In the genomic region with DNA sequence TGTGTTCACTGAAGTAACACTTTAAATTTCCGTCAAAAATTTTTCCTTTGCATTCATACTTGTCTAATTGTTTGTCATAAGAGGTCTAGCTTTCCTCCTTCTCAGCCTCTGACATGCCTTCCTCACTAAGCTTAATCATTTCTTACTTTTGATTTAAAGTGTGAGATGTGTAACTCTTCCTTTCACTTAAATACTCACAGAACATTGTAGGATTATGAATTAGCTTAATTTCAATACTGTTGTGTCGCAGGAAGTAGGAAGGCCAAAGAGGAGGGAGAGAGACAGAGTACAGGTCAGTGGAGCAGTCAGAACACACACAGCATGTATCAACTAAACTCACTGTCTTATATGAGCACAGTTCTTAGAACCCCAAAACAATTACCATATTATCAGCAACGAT, we compare ENCODE assay signal across 22 cellular contexts.
A peak's percentile ranks its signal among the peaks of the same experiment; 100 is the strongest.
DNase-seq lines count a peak whose midpoint lies in the region; ATAC-seq and TF ChIP-seq lines count a peak whose summit lies in the region.
"Had no signal": no experiment of that assay in that cellular context is flagged by ENCODE, and none has a peak within 500 bp of the region (broad histone marks: within the 10 kb centered on the region; RNA-seq: fewer than 3 reads in every experiment).

No MANE protein-coding gene starts in this region.

- POLR2A ChIA-PET in activated CD4-positive, alpha-beta T cell treated with anti-CD3 and anti-CD28 coated beads, Interleukin-2, amount 10 ng/mL, durations not matched to agents 7 days and 5 days (lab: Charles Lee): no interaction called here

- no peak for DNase-seq in activated CD4-positive, alpha-beta T cell treated with anti-CD3 and anti-CD28 coated beads, Interleukin-2, amount 10 ng/mL, durations not matched to agents 7 days and 5 days
- no peak for DNase-seq in activated CD4-positive, alpha-beta T cell treated with anti-CD3 and anti-CD28 coated beads, Interleukin-2, amount 50 U/mL, for 4 hours
- DNase-seq in GM12865 (ENCODE audit: low read depth) (peak; percentile 25), progenitor cell of endocrine pancreas (ENCODE audit: low spot score, unreplicated experiment) (no peak), epidermal melanocyte (ENCODE audit: insufficient read length, low spot score) (no peak), AG08395 (ENCODE audit: low spot score) (no peak)
- DNase-seq in activated T-helper 2 cell treated with anti-CD3 and anti-CD28 coated beads, Interferon-gamma antibody, Interleukin-2, Interleukin-4, amounts not matched to agents 10 μg/mL and 5 μg/mL and 100 μg/mL, durations not matched to agents 14 hours and 24 hours and 36 hours (ENCODE audit: low spot score): no peak
- DNase-seq: activated B cell treated with CpG ODN at 0.5 μM for 24 hours; activated CD8-positive, alpha-beta memory T cell treated with anti-CD3 and anti-CD28 coated beads, Interleukin-2, amount 50 U/mL, for 48 hours; brain microvascular endothelial cell; endodermal cell; left colon; NCI-H2107; NCI-H510A treated with DMSO at 0.1 percent for 48 hours; SK-N-SH; stimulated activated CD4-positive, alpha-beta T cell treated with anti-CD3 and anti-CD28 coated beads, Interleukin-2, amount 100 ng/mL, for 24 hours; upper lobe of right lung had no signal

- H3K9me3 Mint-ChIP-seq in activated CD4-positive, alpha-beta T cell treated with anti-CD3 and anti-CD28 coated beads, Interleukin-2, amount 10 ng/mL, durations not matched to agents 7 days and 5 days: peaks cover 2% of the 10 kb centered on the region
- no peaks in the 10 kb centered on the region for H3K9me3 Mint-ChIP-seq in activated T-helper 2 cell treated with anti-CD3 and anti-CD28 coated beads, Interferon-gamma antibody, Interleukin-2, Interleukin-4, amounts not matched to agents 10 μg/mL and 5 μg/mL and 100 μg/mL, durations not matched to agents 14 hours and 24 hours and 36 hours
- H3K9me3 Mint-ChIP-seq in progenitor cell of endocrine pancreas (ENCODE audit: low read depth): peaks cover 3% of the 10 kb centered on the region
- H3K9me3 Mint-ChIP-seq: activated B cell treated with CpG ODN at 0.5 μM for 24 hours, endodermal cell, GM23338, mesothelial cell of epicardium, neural crest cell had no signal

- H3K27me3 Mint-ChIP-seq in activated CD4-positive, alpha-beta T cell treated with anti-CD3 and anti-CD28 coated beads, Interleukin-2, amount 10 ng/mL, durations not matched to agents 7 days and 5 days: no peaks in the 10 kb centered on the region
- no peaks in the 10 kb centered on the region for H3K27me3 Mint-ChIP-seq in activated T-helper 2 cell treated with anti-CD3 and anti-CD28 coated beads, Interferon-gamma antibody, Interleukin-2, Interleukin-4, amounts not matched to agents 10 μg/mL and 5 μg/mL and 100 μg/mL, durations not matched to agents 14 hours and 24 hours and 36 hours (ENCODE audit: low read depth)
- no peaks in the 10 kb centered on the region for H3K27me3 Mint-ChIP-seq in progenitor cell of endocrine pancreas
- H3K27me3 Mint-ChIP-seq: activated B cell treated with CpG ODN at 0.5 μM for 24 hours had no signal

- intact Hi-C loops in activated T-helper 2 cell treated with anti-CD3 and anti-CD28 coated beads, Interferon-gamma antibody, Interleukin-2, Interleukin-4, amounts not matched to agents 10 μg/mL and 5 μg/mL and 100 μg/mL, durations not matched to agents 14 hours and 24 hours and 36 hours (cut with micrococcal nuclease): loop anchor here (1.0 to 10.0 kb wide), 3 partner anchors 9 to 135 kb away; no protein-coding TSS in a partner anchor

- peak overlapping the region; percentile 26 for H3K27ac Mint-ChIP-seq in activated CD4-positive, alpha-beta T cell treated with anti-CD3 and anti-CD28 coated beads, Interleukin-2, amount 10 ng/mL, durations not matched to agents 7 days and 5 days
- peak overlapping the region; percentile 59 for H3K27ac Mint-ChIP-seq in activated T-helper 2 cell treated with anti-CD3 and anti-CD28 coated beads, Interferon-gamma antibody, Interleukin-2, Interleukin-4, amounts not matched to agents 10 μg/mL and 5 μg/mL and 100 μg/mL, durations not matched to agents 14 hours and 24 hours and 36 hours
- peak overlapping the region; percentile 44 for H3K27ac Mint-ChIP-seq in progenitor cell of endocrine pancreas
- H3K27ac Mint-ChIP-seq: activated B cell treated with CpG ODN at 0.5 μM for 24 hours, endodermal cell, mesothelial cell of epicardium had no signal

- peaks cover 14% of the 10 kb centered on the region for H3K4me1 Mint-ChIP-seq in activated CD4-positive, alpha-beta T cell treated with anti-CD3 and anti-CD28 coated beads, Interleukin-2, amount 10 ng/mL, durations not matched to agents 7 days and 5 days
- peaks cover 22% of the 10 kb centered on the region for H3K4me1 Mint-ChIP-seq in activated T-helper 2 cell treated with anti-CD3 and anti-CD28 coated beads, Interferon-gamma antibody, Interleukin-2, Interleukin-4, amounts not matched to agents 10 μg/mL and 5 μg/mL and 100 μg/mL, durations not matched to agents 14 hours and 24 hours and 36 hours (ENCODE audit: low read depth)
- H3K4me1 Mint-ChIP-seq in progenitor cell of endocrine pancreas (ENCODE audit: low read depth): peaks cover 9% of the 10 kb centered on the region
- H3K4me1 Mint-ChIP-seq: mesothelial cell of epicardium had no signal

- H3K4me3 ChIP-seq in GM12865 (ENCODE audit: low read depth, low read length): no peak overlapping the region
- H3K4me3 ChIP-seq: BLaER1 treated with 17β-estradiol and CSF1 and Interleukin-3, amounts not matched to agents 10 nM and 100 nM; GM23338; upper lobe of right lung had no signal

- H3K36me3 Mint-ChIP-seq in activated CD4-positive, alpha-beta T cell treated with anti-CD3 and anti-CD28 coated beads, Interleukin-2, amount 10 ng/mL, durations not matched to agents 7 days and 5 days (ENCODE audit: low read depth): peaks cover 16% of the 10 kb centered on the region
- peaks cover 3% of the 10 kb centered on the region for H3K36me3 Mint-ChIP-seq in activated T-helper 2 cell treated with anti-CD3 and anti-CD28 coated beads, Interferon-gamma antibody, Interleukin-2, Interleukin-4, amounts not matched to agents 10 μg/mL and 5 μg/mL and 100 μg/mL, durations not matched to agents 14 hours and 24 hours and 36 hours (ENCODE audit: low read depth)
- H3K36me3 Mint-ChIP-seq in progenitor cell of endocrine pancreas (ENCODE audit: insufficient read depth): peaks cover 7% of the 10 kb centered on the region
- H3K36me3 Mint-ChIP-seq: mesothelial cell of epicardium had no signal

- no peak for ATAC-seq in GM21360 (IDR thresholded peaks at IDR 0.05; ENCODE audit: unreplicated experiment)
- ATAC-seq: GM23338, left colon, upper lobe of right lung had no signal

- no peak overlapping the region for H3K4me3 Mint-ChIP-seq in activated CD4-positive, alpha-beta T cell treated with anti-CD3 and anti-CD28 coated beads, Interleukin-2, amount 10 ng/mL, durations not matched to agents 7 days and 5 days
- H3K4me3 Mint-ChIP-seq in activated T-helper 2 cell treated with anti-CD3 and anti-CD28 coated beads, Interferon-gamma antibody, Interleukin-2, Interleukin-4, amounts not matched to agents 10 μg/mL and 5 μg/mL and 100 μg/mL, durations not matched to agents 14 hours and 24 hours and 36 hours (ENCODE audit: low read depth): no peak overlapping the region
- H3K4me3 Mint-ChIP-seq in progenitor cell of endocrine pancreas (ENCODE audit: low read depth): no peak overlapping the region
- H3K4me3 Mint-ChIP-seq: activated B cell treated with CpG ODN at 0.5 μM for 24 hours, endodermal cell, GM23338, mesothelial cell of epicardium, neural crest cell had no signal

- TF ChIP-seq CTCF in GM12865 (IDR thresholded peaks at IDR 0.05; ENCODE audit: insufficient read depth, low read depth, low read length, missing control alignments) (no peak), progenitor cell of endocrine pancreas (IDR thresholded peaks at IDR 0.05; ENCODE audit: unreplicated experiment) (no peak)

- CTCF ChIA-PET in activated CD4-positive, alpha-beta T cell treated with anti-CD3 and anti-CD28 coated beads, Interleukin-2, amount 10 ng/mL, durations not matched to agents 7 days and 5 days (lab: Charles Lee): interaction anchor here (0.7 to 1.4 kb wide), 3 partner anchors 8 to 15 kb away, joined by 3 to 5 read pairs (median 3); no protein-coding TSS in a partner anchor
